ENCODE assay signal across 2 cellular contexts in genomic region chr3:38542401-38543298, GRCh38.
TF ChIP-seq lines count a peak whose summit lies in the region.

No MANE protein-coding gene starts in this region.

TF ChIP-seq in A549, 52 proteins besides CTCF, POLR2A, EP300 and RAD21:
- TF ChIP-seq KDM1A (IDR thresholded peaks at IDR 0.05; ENCODE audit: low read depth) (no peak), NFE2L2 (conservative IDR thresholded peaks at IDR 0.05; ENCODE audit: low read length) (no peak), MAX (IDR thresholded peaks at IDR 0.05) (no peak), ZNF302 (CRISPR knock-in tag; IDR thresholded peaks at IDR 0.05) (no peak), CHD2 (IDR thresholded peaks at IDR 0.05; ENCODE audit: low read length, partially characterized antibody) (no peak), REST (IDR thresholded peaks at IDR 0.05) (no peak), CHD4 (IDR thresholded peaks at IDR 0.05; ENCODE audit: borderline replicate concordance) (no peak), KDM5A (IDR thresholded peaks at IDR 0.05) (no peak), BCL3 (IDR thresholded peaks at IDR 0.05) (no peak), HMGXB4 (CRISPR knock-in tag; IDR thresholded peaks at IDR 0.05; ENCODE audit: borderline replicate concordance) (no peak), RARB (CRISPR knock-in tag; IDR thresholded peaks at IDR 0.05) (no peak), ZC3H11A (IDR thresholded peaks at IDR 0.05) (no peak), JUN (IDR thresholded peaks at IDR 0.05) (no peak), ATOH8 (CRISPR knock-in tag; IDR thresholded peaks at IDR 0.05; ENCODE audit: low read depth) (no peak), USF2 (IDR thresholded peaks at IDR 0.05) (no peak), MAFK (IDR thresholded peaks at IDR 0.05; ENCODE audit: partially characterized antibody) (no peak), RFX5 (IDR thresholded peaks at IDR 0.05) (no peak), FOSL2 (IDR thresholded peaks at IDR 0.05) (no peak), FOSL2 (CRISPR knock-in tag; IDR thresholded peaks at IDR 0.05) (no peak), HEYL (CRISPR knock-in tag; IDR thresholded peaks at IDR 0.05) (no peak)

TF ChIP-seq in H1, 55 proteins besides CTCF, POLR2A, EP300 and RAD21:
- no peak for TF ChIP-seq USF2 (IDR thresholded peaks at IDR 0.05; ENCODE audit: low read length)
- TF ChIP-seq BRCA1 (IDR thresholded peaks at IDR 0.05; ENCODE audit: low read depth, low read length) = no peak
- TF ChIP-seq SIN3A (conservative IDR thresholded peaks at IDR 0.05 in 1 of 2, IDR thresholded peaks at IDR 0.05 in 1 of 2; ENCODE audit: low read depth in 1 of 2, low read length in 2 of 2) = no peak
- TF ChIP-seq E2F6 (IDR thresholded peaks at IDR 0.05) = no peak
- TF ChIP-seq POU5F1 (IDR thresholded peaks at IDR 0.05; ENCODE audit: low read depth, low read length) = no peak
- TF ChIP-seq BACH1 (IDR thresholded peaks at IDR 0.05; ENCODE audit: low read length) = no peak
- no peak for TF ChIP-seq SIRT6 (IDR thresholded peaks at IDR 0.05; ENCODE audit: low read length)
- no peak for TF ChIP-seq EGR1 (IDR thresholded peaks at IDR 0.05; ENCODE audit: borderline replicate concordance, low read depth, low read length)
- no peak for TF ChIP-seq GTF2F1 (IDR thresholded peaks at IDR 0.05; ENCODE audit: borderline replicate concordance, low read depth, low read length)
- TF ChIP-seq CEBPB (IDR thresholded peaks at IDR 0.05; ENCODE audit: low read depth, low read length) = no peak
- TF ChIP-seq MAFK (IDR thresholded peaks at IDR 0.05; ENCODE audit: low read depth, low read length) = no peak
- no peak for TF ChIP-seq EZH2 (IDR thresholded peaks at IDR 0.05; ENCODE audit: low read depth, low read length, severe bottlenecking)
